Comparison of ENCODE assay signal across 17 cellular contexts in genomic region chr1:166870584-166870983, GRCh38. TPM values are rescaled to one million over a fixed set of nuclear protein-coding genes. Genes with fewer than 3 reads are reported as not detected.
DNase-seq lines count a peak whose midpoint lies in the region; ATAC-seq and TF ChIP-seq lines count a peak whose summit lies in the region.
"Had no signal": no experiment of that assay in that cellular context is flagged by ENCODE, and none has a peak within 500 bp of the region (broad histone marks: within the 10 kb centered on the region; RNA-seq: fewer than 3 reads in every experiment).

No MANE protein-coding gene starts in this region.

- no peaks in the 10 kb centered on the region for H3K27me3 Mint-ChIP-seq in activated CD4-positive, alpha-beta T cell treated with anti-CD3 and anti-CD28 coated beads for 36 hours
- H3K27me3 Mint-ChIP-seq in T-helper 2 cell treated with Interferon-gamma antibody and Interleukin-4, amounts not matched to agents 5 μg/mL and 100 μg/mL, for 36 hours (ENCODE audit: low read depth): no peaks in the 10 kb centered on the region

- peaks cover 0 to 27% (median 13%) of the 10 kb centered on the region in 4 donors for H3K36me3 ChIP-seq in esophagus muscularis mucosa

- TF ChIP-seq CTCF in LNCaP clone FGC (IDR thresholded peaks at IDR 0.05; ENCODE audit: control insufficient read depth, extremely low read depth, insufficient read depth) (no peak), esophagus muscularis mucosa (IDR thresholded peaks at IDR 0.05) (no peak)

- no peak for DNase-seq in activated CD4-positive, alpha-beta T cell treated with anti-CD3 and anti-CD28 coated beads for 36 hours
- no peak for DNase-seq in activated CD4-positive, alpha-beta T cell treated with anti-CD3 and anti-CD28 coated beads, Interleukin-2, amount 50 U/mL, for 48 hours
- DNase-seq in LNCaP clone FGC (ENCODE audit: low read depth) (peak; percentile 15), esophagus muscularis mucosa (ENCODE audit: extremely low spot score) (peak; percentile 8), amniotic stem cell (lab: John Stamatoyannopoulos, UW) (no peak), epidermal melanocyte (ENCODE audit: insufficient read length, low spot score) (no peak)
- no peak for DNase-seq in stimulated activated effector memory CD8-positive, alpha-beta T cell treated with anti-CD3 and anti-CD28 coated beads, Interleukin-12 subunit alpha, Interleukin-12 subunit beta, amount 100 ng/mL, for 72 hours (ENCODE audit: low spot score in 2 of 2)
- DNase-seq in T-helper 2 cell treated with Interferon-gamma antibody and Interleukin-4, amounts not matched to agents 5 μg/mL and 100 μg/mL, for 36 hours (ENCODE audit: low spot score): no peak
- DNase-seq: CD8-positive, alpha-beta T cell; DMS79; NCI-H1048; NCI-H1436 treated with DMSO at 0.1 percent for 48 hours; NCI-H2029 treated with DMSO at 0.1 percent for 48 hours; NCI-H510A; NCI-H774; PC-9 had no signal

- H3K4me3 ChIP-seq in LNCaP clone FGC (ENCODE audit: low read depth, low read length): no peak overlapping the region
- no peak overlapping the region for H3K4me3 ChIP-seq in esophagus muscularis mucosa
- H3K4me3 ChIP-seq: HAP-1, PC-9 had no signal

- peaks cover 24 to 57% (median 47%) of the 10 kb centered on the region in 4 donors for H3K4me1 ChIP-seq in esophagus muscularis mucosa

- CTCF ChIA-PET in activated CD4-positive, alpha-beta T cell treated with anti-CD3 and anti-CD28 coated beads for 36 hours (lab: Charles Lee): interaction anchor here (1.4 kb wide), 1 partner anchor 24 kb away, joined by 5 read pairs; no protein-coding TSS in a partner anchor

- H3K9me3 ChIP-seq in esophagus muscularis mucosa: no peaks in the 10 kb centered on the region
- H3K9me3 ChIP-seq: HAP-1 had no signal

- ATAC-seq in activated CD4-positive, alpha-beta T cell treated with anti-CD3 and anti-CD28 coated beads for 36 hours: no peak
- no peak for ATAC-seq in stimulated activated effector memory CD8-positive, alpha-beta T cell treated with anti-CD3 and anti-CD28 coated beads, Interleukin-12 subunit alpha, Interleukin-12 subunit beta, amount 100 ng/mL, for 72 hours
- ATAC-seq: CD8-positive, alpha-beta T cell had no signal

- intact Hi-C loops in activated CD4-positive, alpha-beta T cell treated with anti-CD3 and anti-CD28 coated beads for 36 hours (cut with DNase I, micrococcal nuclease): no loop called here
- intact Hi-C loops in esophagus muscularis mucosa (cut with DNase I): no loop called here

- H3K27me3 ChIP-seq in esophagus muscularis mucosa: no peaks in the 10 kb centered on the region

- no peaks in the 10 kb centered on the region for H3K9me3 Mint-ChIP-seq in activated CD4-positive, alpha-beta T cell treated with anti-CD3 and anti-CD28 coated beads for 36 hours (ENCODE audit: low read depth)
- no peaks in the 10 kb centered on the region for H3K9me3 Mint-ChIP-seq in stimulated activated effector memory CD8-positive, alpha-beta T cell treated with anti-CD3 and anti-CD28 coated beads, Interleukin-12 subunit alpha, Interleukin-12 subunit beta, amount 100 ng/mL, for 72 hours
- no peaks in the 10 kb centered on the region for H3K9me3 Mint-ChIP-seq in T-helper 2 cell treated with Interferon-gamma antibody and Interleukin-4, amounts not matched to agents 5 μg/mL and 100 μg/mL, for 36 hours
- H3K9me3 Mint-ChIP-seq: CD8-positive, alpha-beta T cell had no signal

- H3K27ac ChIP-seq in esophagus muscularis mucosa (replicated peaks in 1 of 4): no peak overlapping the region
- H3K27ac ChIP-seq: PC-9 had no signal

- peaks cover 58% of the 10 kb centered on the region for H3K4me1 Mint-ChIP-seq in activated CD4-positive, alpha-beta T cell treated with anti-CD3 and anti-CD28 coated beads for 36 hours
- H3K4me1 Mint-ChIP-seq in stimulated activated effector memory CD8-positive, alpha-beta T cell treated with anti-CD3 and anti-CD28 coated beads, Interleukin-12 subunit alpha, Interleukin-12 subunit beta, amount 100 ng/mL, for 72 hours: peaks cover 37% of the 10 kb centered on the region
- H3K4me1 Mint-ChIP-seq in T-helper 2 cell treated with Interferon-gamma antibody and Interleukin-4, amounts not matched to agents 5 μg/mL and 100 μg/mL, for 36 hours (ENCODE audit: low read depth): peaks cover 37% of the 10 kb centered on the region

- no peak for TF ChIP-seq POLR2A in esophagus muscularis mucosa (IDR thresholded peaks at IDR 0.05; ENCODE audit: low read depth)

- peak overlapping the region; percentile 31 for H3K27ac Mint-ChIP-seq in activated CD4-positive, alpha-beta T cell treated with anti-CD3 and anti-CD28 coated beads for 36 hours
- H3K27ac Mint-ChIP-seq in stimulated activated effector memory CD8-positive, alpha-beta T cell treated with anti-CD3 and anti-CD28 coated beads, Interleukin-12 subunit alpha, Interleukin-12 subunit beta, amount 100 ng/mL, for 72 hours: peak overlapping the region; percentile 78
- no peak overlapping the region for H3K27ac Mint-ChIP-seq in T-helper 2 cell treated with Interferon-gamma antibody and Interleukin-4, amounts not matched to agents 5 μg/mL and 100 μg/mL, for 36 hours

- no peak for TF ChIP-seq EP300 in esophagus muscularis mucosa (IDR thresholded peaks at IDR 0.05)

- 84% methylated on average over 4 of the region's 4 CpGs for WGBS in esophagus muscularis mucosa

- no peak overlapping the region for H3K4me3 Mint-ChIP-seq in activated CD4-positive, alpha-beta T cell treated with anti-CD3 and anti-CD28 coated beads for 36 hours
- H3K4me3 Mint-ChIP-seq in stimulated activated effector memory CD8-positive, alpha-beta T cell treated with anti-CD3 and anti-CD28 coated beads, Interleukin-12 subunit alpha, Interleukin-12 subunit beta, amount 100 ng/mL, for 72 hours: no peak overlapping the region
- no peak overlapping the region for H3K4me3 Mint-ChIP-seq in T-helper 2 cell treated with Interferon-gamma antibody and Interleukin-4, amounts not matched to agents 5 μg/mL and 100 μg/mL, for 36 hours
- H3K4me3 Mint-ChIP-seq: CD8-positive, alpha-beta T cell had no signal

- peaks cover 20% of the 10 kb centered on the region for H3K36me3 Mint-ChIP-seq in activated CD4-positive, alpha-beta T cell treated with anti-CD3 and anti-CD28 coated beads for 36 hours (ENCODE audit: low read depth)
- H3K36me3 Mint-ChIP-seq in stimulated activated effector memory CD8-positive, alpha-beta T cell treated with anti-CD3 and anti-CD28 coated beads, Interleukin-12 subunit alpha, Interleukin-12 subunit beta, amount 100 ng/mL, for 72 hours: peaks cover 44% of the 10 kb centered on the region
- H3K36me3 Mint-ChIP-seq in T-helper 2 cell treated with Interferon-gamma antibody and Interleukin-4, amounts not matched to agents 5 μg/mL and 100 μg/mL, for 36 hours (ENCODE audit: low read depth): peaks cover 40% of the 10 kb centered on the region

- POLR2A ChIA-PET in activated CD4-positive, alpha-beta T cell treated with anti-CD3 and anti-CD28 coated beads for 36 hours (lab: Charles Lee): interaction anchor here (0.5 to 0.7 kb wide), 2 partner anchors 18 to 29 kb away, joined by 3 read pairs; no protein-coding TSS in a partner anchor

RNA-seq across cellular contexts. Expression of gene TADA1, which starts 5.5 kb away (rescaled TPM):
- 10 to 100 TPM; 16.0 to 19.5 TPM for total RNA-seq in activated CD4-positive, alpha-beta T cell treated with anti-CD3 and anti-CD28 coated beads for 36 hours
- 10 to 100 TPM in 1 of 4 donors, 1 to 10 TPM in 3; 7.3 to 11.5 (median 8.0) TPM for total RNA-seq in esophagus muscularis mucosa

RNA-seq across cellular contexts. Expression of gene POGK, which starts 31.3 kb away (rescaled TPM):
- total RNA-seq in activated CD4-positive, alpha-beta T cell treated with anti-CD3 and anti-CD28 coated beads for 36 hours: 10 to 100 TPM; 36.2 to 40.6 TPM
- total RNA-seq in esophagus muscularis mucosa: 10 to 100 TPM; 28.7 to 43.5 (median 36.4) TPM

Comparison
In these comparisons a context has a peak if more than half of its experiments do, and no peak if none do; other contexts are left out.
1. DNase-seq: peak in LNCaP clone FGC (single experiment) and esophagus muscularis mucosa (single experiment); none in activated CD4-positive, alpha-beta T cell treated with anti-CD3 and anti-CD28 coated beads for 36 hours (single experiment), activated CD4-positive, alpha-beta T cell treated with anti-CD3 and anti-CD28 coated beads, Interleukin-2, amount 50 U/mL, for 48 hours (0 of 2), stimulated activated effector memory CD8-positive, alpha-beta T cell treated with anti-CD3 and anti-CD28 coated beads, Interleukin-12 subunit alpha, Interleukin-12 subunit beta, amount 100 ng/mL, for 72 hours (0 of 2), amniotic stem cell (single experiment), epidermal melanocyte (single experiment) and T-helper 2 cell treated with Interferon-gamma antibody and Interleukin-4, amounts not matched to agents 5 μg/mL and 100 μg/mL, for 36 hours (single experiment).